Comparison of ENCODE assay signal across 7 cellular contexts in genomic region chr12:114990396-114990795, GRCh38.
"Had no signal": no experiment of that assay in that cellular context is flagged by ENCODE, and none has a peak within 500 bp of the region (broad histone marks: within the 10 kb centered on the region; RNA-seq: fewer than 3 reads in every experiment).

No MANE protein-coding gene starts in this region.

- H3K4me1 ChIP-seq: HAP-1 had no signal

- ATAC-seq: HCT116, K562 had no signal

- DNase-seq: GM23248, GOT3, H7, IMR-90 had no signal

- H3K36me3 ChIP-seq: HAP-1 had no signal

- H3K9me3 ChIP-seq: HAP-1 had no signal

- H3K27ac ChIP-seq: GM23248 had no signal

- H3K4me3 ChIP-seq: GM23248, HAP-1, K562 had no signal
